In genomic region chr22:32839776-32840571, GRCh38 we compare ENCODE assay signal across 13 cellular contexts. TPM values are rescaled to one million over a fixed set of nuclear protein-coding genes. Genes with fewer than 3 reads are reported as not detected.
DNase-seq lines count a peak whose midpoint lies in the region; ATAC-seq and TF ChIP-seq lines count a peak whose summit lies in the region.
"Had no signal": no experiment of that assay in that cellular context is flagged by ENCODE, and none has a peak within 500 bp of the region (broad histone marks: within the 10 kb centered on the region; RNA-seq: fewer than 3 reads in every experiment).

No MANE protein-coding gene starts in this region.

- peaks cover 81% of the 10 kb centered on the region for H3K4me1 Mint-ChIP-seq in nephron
- H3K4me1 Mint-ChIP-seq: activated naive CD4-positive, alpha-beta T cell treated with anti-CD3 and anti-CD28 coated beads, Interleukin-2, amount 50 U/mL, for 24 hours; CD8-positive, alpha-beta memory T cell had no signal

- H3K4me3 ChIP-seq in esophagus squamous epithelium (no peak overlapping the region), thoracic aorta (peak overlapping the region; percentile 47)

- peaks cover 4% of the 10 kb centered on the region for H3K36me3 Mint-ChIP-seq in nephron (ENCODE audit: low read depth)
- H3K36me3 Mint-ChIP-seq: activated naive CD4-positive, alpha-beta T cell treated with anti-CD3 and anti-CD28 coated beads, Interleukin-2, amount 50 U/mL, for 24 hours; CD8-positive, alpha-beta memory T cell had no signal

- TF ChIP-seq POLR2A in esophagus squamous epithelium (IDR thresholded peaks at IDR 0.05), result no peak

- no peaks in the 10 kb centered on the region for H3K27me3 Mint-ChIP-seq in nephron (ENCODE audit: low read depth)

- TF ChIP-seq CTCF in esophagus squamous epithelium (IDR thresholded peaks at IDR 0.05), result no peak
- no peak for TF ChIP-seq CTCF in nephron (IDR thresholded peaks at IDR 0.05; ENCODE audit: unreplicated experiment in 3 of 3)
- TF ChIP-seq CTCF in thoracic aorta (IDR thresholded peaks at IDR 0.05), result no peak

- H3K9me3 Mint-ChIP-seq in nephron, result no peaks in the 10 kb centered on the region
- H3K9me3 Mint-ChIP-seq: activated naive CD4-positive, alpha-beta T cell treated with anti-CD3 and anti-CD28 coated beads, Interleukin-2, amount 50 U/mL, for 24 hours; T-helper 1 cell treated with Interleukin-12 subunit alpha and Interleukin-12 subunit beta and Interleukin-4 antibody, amounts not matched to agents 30 μg/mL and 1 μg/mL, for 36 hours had no signal

- ATAC-seq in SK-N-SH treated with all-trans-retinoic acid at 6 μM for 48 hours (no peak), thoracic aorta (ENCODE audit: insufficient number of reproducible peaks, low FRiP score, low read depth) (no peak)

- 35% methylated on average over 12 to 13 of the region's 13 CpGs for WGBS in esophagus squamous epithelium, 2 donors

- H3K9me3 ChIP-seq in esophagus squamous epithelium (no peaks in the 10 kb centered on the region), thoracic aorta (no peaks in the 10 kb centered on the region)

- intact Hi-C loops in esophagus squamous epithelium (cut with DNase I), result no loop called here

- peak overlapping the region in 3 of 4 donors; percentile 56 to 63 (median 63) for H3K27ac ChIP-seq in esophagus squamous epithelium
- H3K27ac ChIP-seq in thoracic aorta, result peak overlapping the region; percentile 86 to 90

- H3K4me3 Mint-ChIP-seq in nephron, result peak overlapping the region; percentile 18 to 68 (median 54)
- H3K4me3 Mint-ChIP-seq: activated naive CD4-positive, alpha-beta T cell treated with anti-CD3 and anti-CD28 coated beads, Interleukin-2, amount 50 U/mL, for 24 hours; CD8-positive, alpha-beta memory T cell; T-helper 1 cell treated with Interleukin-12 subunit alpha and Interleukin-12 subunit beta and Interleukin-4 antibody, amounts not matched to agents 30 μg/mL and 1 μg/mL, for 36 hours had no signal

- H3K27me3 ChIP-seq in esophagus squamous epithelium (peaks cover 0 to 4% (median 0%) of the 10 kb centered on the region in 4 donors), thoracic aorta (replicated peaks; ENCODE audit: insufficient read depth) (no peaks in the 10 kb centered on the region)

- H3K4me1 ChIP-seq in esophagus squamous epithelium, result peaks cover 6 to 84% (median 49%) of the 10 kb centered on the region in 3 donors
- peaks cover 20 to 78% of the 10 kb centered on the region in 2 donors for H3K4me1 ChIP-seq in thoracic aorta (ENCODE audit: control insufficient read depth in 1 of 2, low read depth in 2 of 2)

- peak overlapping the region; percentile 88 to 95 (median 91) for H3K27ac Mint-ChIP-seq in nephron
- H3K27ac Mint-ChIP-seq: activated naive CD4-positive, alpha-beta T cell treated with anti-CD3 and anti-CD28 coated beads, Interleukin-2, amount 50 U/mL, for 24 hours; T-helper 1 cell treated with Interleukin-12 subunit alpha and Interleukin-12 subunit beta and Interleukin-4 antibody, amounts not matched to agents 30 μg/mL and 1 μg/mL, for 36 hours had no signal

- no peak for DNase-seq in esophagus squamous epithelium (lab: John Stamatoyannopoulos, UW)
- DNase-seq in thoracic aorta (ENCODE audit: low spot score), result no peak
- DNase-seq in glomerular visceral epithelial cell (ENCODE audit: extremely low spot score), result no peak
- no peak for DNase-seq in amygdala (lab: John Stamatoyannopoulos, UW)
- no peak for DNase-seq in NCI-H1105 (lab: John Stamatoyannopoulos, UW)
- DNase-seq in activated CD4-positive, alpha-beta T cell treated with anti-CD3 and anti-CD28 coated beads for 4 hours, result no peak
- DNase-seq: CD8-positive, alpha-beta memory T cell; effector memory CD4-positive, alpha-beta T cell had no signal

- H3K36me3 ChIP-seq in esophagus squamous epithelium (peaks cover 0 to under 1% (median 0%) of the 10 kb centered on the region in 3 donors), thoracic aorta (no peaks in the 10 kb centered on the region)

TF ChIP-seq in SK-N-SH treated with all-trans-retinoic acid at 6 μM for 48 hours, 23 proteins besides CTCF, POLR2A, EP300 and RAD21:
- no peak for TF ChIP-seq TSHZ2 (CRISPR knock-in tag; IDR thresholded peaks at IDR 0.05)
- TF ChIP-seq ISL1 (CRISPR knock-in tag; IDR thresholded peaks at IDR 0.05), result 0 out of 2 replicates have a peak, but pooled peaks have one; percentile 27

RNA-seq across cellular contexts. Expression of gene TIMP3, which starts 38.5 kb away (rescaled TPM):
- 100 to 1,000 TPM in 1 of 4 donors, 10 to 100 TPM in 3; 15.3 to 306 (median 54.2) TPM for total RNA-seq in esophagus squamous epithelium
- 100 to 1,000 TPM; 471 to 756 TPM for total RNA-seq in thoracic aorta
- total RNA-seq: OCI-LY7 had no signal
